Comparison of ENCODE assay signal across 1 cellular context in genomic region chr5:52802272-52803011, GRCh38.
TF ChIP-seq lines count a peak whose summit lies in the region.

No MANE protein-coding gene starts in this region.

TF ChIP-seq in HepG2, 621 proteins besides CTCF, POLR2A, EP300 and RAD21 (continued from another document):
- TF ChIP-seq, protein P1, sequence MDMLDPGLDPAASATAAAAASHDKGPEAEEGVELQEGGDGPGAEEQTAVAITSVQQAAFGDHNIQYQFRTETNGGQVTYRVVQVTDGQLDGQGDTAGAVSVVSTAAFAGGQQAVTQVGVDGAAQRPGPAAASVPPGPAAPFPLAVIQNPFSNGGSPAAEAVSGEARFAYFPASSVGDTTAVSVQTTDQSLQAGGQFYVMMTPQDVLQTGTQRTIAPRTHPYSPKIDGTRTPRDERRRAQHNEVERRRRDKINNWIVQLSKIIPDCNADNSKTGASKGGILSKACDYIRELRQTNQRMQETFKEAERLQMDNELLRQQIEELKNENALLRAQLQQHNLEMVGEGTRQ (IDR thresholded peaks at IDR 0.05; ENCODE audit: low read depth, low read length), result no peak
- TF ChIP-seq, protein P1 (CRISPR knock-in tag; IDR thresholded peaks at IDR 0.05; ENCODE audit: borderline replicate concordance), result no peak
- TF ChIP-seq, protein P2, sequence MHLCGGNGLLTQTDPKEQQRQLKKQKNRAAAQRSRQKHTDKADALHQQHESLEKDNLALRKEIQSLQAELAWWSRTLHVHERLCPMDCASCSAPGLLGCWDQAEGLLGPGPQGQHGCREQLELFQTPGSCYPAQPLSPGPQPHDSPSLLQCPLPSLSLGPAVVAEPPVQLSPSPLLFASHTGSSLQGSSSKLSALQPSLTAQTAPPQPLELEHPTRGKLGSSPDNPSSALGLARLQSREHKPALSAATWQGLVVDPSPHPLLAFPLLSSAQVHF (CRISPR knock-in tag; IDR thresholded peaks at IDR 0.05), result no peak
